Comparison of ENCODE assay signal across 8 cellular contexts in genomic region chr2:27032495-27033252, GRCh38. TPM values are rescaled to one million over a fixed set of nuclear protein-coding genes. Genes with fewer than 3 reads are reported as not detected.
DNase-seq lines count a peak whose midpoint lies in the region; ATAC-seq and TF ChIP-seq lines count a peak whose summit lies in the region.

A gene with protein sequence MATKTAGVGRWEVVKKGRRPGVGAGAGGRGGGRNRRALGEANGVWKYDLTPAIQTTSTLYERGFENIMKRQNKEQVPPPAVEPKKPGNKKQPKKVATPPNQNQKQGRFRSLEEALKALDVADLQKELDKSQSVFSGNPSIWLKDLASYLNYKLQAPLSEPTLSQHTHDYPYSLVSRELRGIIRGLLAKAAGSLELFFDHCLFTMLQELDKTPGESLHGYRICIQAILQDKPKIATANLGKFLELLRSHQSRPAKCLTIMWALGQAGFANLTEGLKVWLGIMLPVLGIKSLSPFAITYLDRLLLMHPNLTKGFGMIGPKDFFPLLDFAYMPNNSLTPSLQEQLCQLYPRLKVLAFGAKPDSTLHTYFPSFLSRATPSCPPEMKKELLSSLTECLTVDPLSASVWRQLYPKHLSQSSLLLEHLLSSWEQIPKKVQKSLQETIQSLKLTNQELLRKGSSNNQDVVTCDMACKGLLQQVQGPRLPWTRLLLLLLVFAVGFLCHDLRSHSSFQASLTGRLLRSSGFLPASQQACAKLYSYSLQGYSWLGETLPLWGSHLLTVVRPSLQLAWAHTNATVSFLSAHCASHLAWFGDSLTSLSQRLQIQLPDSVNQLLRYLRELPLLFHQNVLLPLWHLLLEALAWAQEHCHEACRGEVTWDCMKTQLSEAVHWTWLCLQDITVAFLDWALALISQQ (plus strand): TSS chr2:27032965. CDS start chr2:27033016, 51 bp downstream.

- peaks cover 2% of the 10 kb centered on the region for H3K4me1 ChIP-seq in ovary (ENCODE audit: insufficient read depth)
- peaks cover 0 to 22% (median 16%) of the 10 kb centered on the region in 4 donors for H3K4me1 ChIP-seq in tibial artery

- peak; percentile 93 for DNase-seq in HEK293T (ENCODE audit: extremely low spot score)
- peak; percentile 77 for DNase-seq in MV-4-11 (lab: John Stamatoyannopoulos, UW)
- DNase-seq in SKM-1 (lab: John Stamatoyannopoulos, UW; ENCODE audit: unreplicated experiment), result peak; percentile 64
- peak; percentile 86 to 88 for DNase-seq in activated naive CD4-positive, alpha-beta T cell treated with anti-CD3 and anti-CD28 coated beads, Interleukin-2, amount 50 U/mL, for 72 hours (ENCODE audit: low spot score in 2 of 2)
- peak; percentile 72 to 96 (median 91) for DNase-seq in head of caudate nucleus
- DNase-seq in ovary, result peak; percentile 85 to 93 (median 88)
- DNase-seq in tibial artery, result peak; percentile 91 to 93

- intact Hi-C loops in head of caudate nucleus (cut with DNase I), result loop anchor here (10.0 kb wide), 1 partner anchor 52 kb away; the partner anchor contains the start of gene KHK
- intact Hi-C loops in ovary (cut with DNase I), result loop anchor here in 2 of 4 donors (10.0 kb wide), 1 partner anchor 52 kb away; the partner anchor contains the start of gene KHK (in 2 of the 2)
- intact Hi-C loops in tibial artery (cut with DNase I; ENCODE audit: low total_unique reads), result loop anchor here (5.0 to 10.0 kb wide), 3 partner anchors 50 to 182 kb away; partner anchors contain the start of genes ATRAID, CAD, MAPRE3 and SLC5A6

- peaks cover 15 to 31% of the 10 kb centered on the region in 2 donors for H3K36me3 Mint-ChIP-seq in activated naive CD4-positive, alpha-beta T cell treated with anti-CD3 and anti-CD28 coated beads, Interleukin-2, amount 50 U/mL, for 72 hours

- ATAC-seq in activated naive CD4-positive, alpha-beta T cell treated with anti-CD3 and anti-CD28 coated beads, Interleukin-2, amount 50 U/mL, for 72 hours, result peak; percentile 98 to 99

- peak in 1 of 3 donors; percentile 8 for TF ChIP-seq CTCF in ovary (IDR thresholded peaks at IDR 0.05)
- TF ChIP-seq CTCF in tibial artery (IDR thresholded peaks at IDR 0.05), result peak; percentile 6 to 24

- H3K9me3 ChIP-seq in ovary (no peaks in the 10 kb centered on the region), tibial artery (no peaks in the 10 kb centered on the region)

- peak; percentile 73 for TF ChIP-seq POLR2A in ovary (IDR thresholded peaks at IDR 0.05)

- no peaks in the 10 kb centered on the region for H3K9me3 Mint-ChIP-seq in activated naive CD4-positive, alpha-beta T cell treated with anti-CD3 and anti-CD28 coated beads, Interleukin-2, amount 50 U/mL, for 72 hours

- CTCF ChIA-PET in HEK293T (lab: Yijun Ruan, JAX), result no interaction called here

- TF ChIP-seq EP300 in ovary (IDR thresholded peaks at IDR 0.05), result no peak

- H3K4me3 ChIP-seq in GM08714 (ENCODE audit: low read length), result peak within 1 kb of the TSS; percentile 89
- H3K4me3 ChIP-seq in ovary, result peak within 1 kb of the TSS; percentile 86
- peak within 1 kb of the TSS; percentile 96 to 98 for H3K4me3 ChIP-seq in tibial artery

- H3K27me3 ChIP-seq in ovary (no peaks in the 10 kb centered on the region), tibial artery (no peaks in the 10 kb centered on the region)

- WGBS in ovary, 3 donors, result 0 to 1% (median 1%) methylated on average over 66 to 76 of the region's 76 CpGs

- peak within 1 kb of the TSS; percentile 64 to 72 for H3K27ac ChIP-seq in ovary
- peak within 1 kb of the TSS; percentile 91 for H3K27ac ChIP-seq in tibial artery

- POLR2A ChIA-PET in HEK293T (lab: Yijun Ruan, JAX), result interaction anchor here (0.8 to 5.1 kb wide), 7 partner anchors 9 to 49 kb away, joined by 3 to 44 read pairs (median 5); partner anchors contain the start of genes AGBL5 and OST4

- H3K27ac Mint-ChIP-seq in activated naive CD4-positive, alpha-beta T cell treated with anti-CD3 and anti-CD28 coated beads, Interleukin-2, amount 50 U/mL, for 72 hours, result peak within 1 kb of the TSS; percentile 92

- H3K36me3 ChIP-seq in ovary, result no peaks in the 10 kb centered on the region
- peaks cover 19 to 36% (median 25%) of the 10 kb centered on the region in 3 donors for H3K36me3 ChIP-seq in tibial artery

TF ChIP-seq in HEK293T, 16 proteins besides CTCF, POLR2A, EP300 and RAD21:
- peak; percentile 75 for TF ChIP-seq TARDBP (IDR thresholded peaks at IDR 0.05)
- TF ChIP-seq, protein P1, sequence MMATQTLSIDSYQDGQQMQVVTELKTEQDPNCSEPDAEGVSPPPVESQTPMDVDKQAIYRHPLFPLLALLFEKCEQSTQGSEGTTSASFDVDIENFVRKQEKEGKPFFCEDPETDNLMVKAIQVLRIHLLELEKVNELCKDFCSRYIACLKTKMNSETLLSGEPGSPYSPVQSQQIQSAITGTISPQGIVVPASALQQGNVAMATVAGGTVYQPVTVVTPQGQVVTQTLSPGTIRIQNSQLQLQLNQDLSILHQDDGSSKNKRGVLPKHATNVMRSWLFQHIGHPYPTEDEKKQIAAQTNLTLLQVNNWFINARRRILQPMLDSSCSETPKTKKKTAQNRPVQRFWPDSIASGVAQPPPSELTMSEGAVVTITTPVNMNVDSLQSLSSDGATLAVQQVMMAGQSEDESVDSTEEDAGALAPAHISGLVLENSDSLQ (IDR thresholded peaks at IDR 0.05), result peak; percentile 82
- TF ChIP-seq SP1 (IDR thresholded peaks at IDR 0.05), result no peak

RNA-seq across cellular contexts. Expression of the gene that starts here (rescaled TPM):
- 10 to 100 TPM; 54.3 to 68.0 TPM for total RNA-seq in activated naive CD4-positive, alpha-beta T cell treated with anti-CD3 and anti-CD28 coated beads, Interleukin-2, amount 50 U/mL, for 72 hours
- 100 to 1,000 TPM in 1 of 7 donors, 10 to 100 TPM in 6; 26.5 to 101 (median 73.9) TPM for total RNA-seq in ovary
- 10 to 100 TPM; 41.7 to 66.2 TPM for polyA plus RNA-seq in ovary

Comparison
In these comparisons a context has a peak if more than half of its experiments do, and no peak if none do; other contexts are left out.
1. Peak in every context shown above with its lines: DNase-seq, ATAC-seq, H3K4me3 ChIP-seq and H3K27ac ChIP-seq.